Comparison of ENCODE assay signal across 18 cellular contexts in the genomic region with DNA sequence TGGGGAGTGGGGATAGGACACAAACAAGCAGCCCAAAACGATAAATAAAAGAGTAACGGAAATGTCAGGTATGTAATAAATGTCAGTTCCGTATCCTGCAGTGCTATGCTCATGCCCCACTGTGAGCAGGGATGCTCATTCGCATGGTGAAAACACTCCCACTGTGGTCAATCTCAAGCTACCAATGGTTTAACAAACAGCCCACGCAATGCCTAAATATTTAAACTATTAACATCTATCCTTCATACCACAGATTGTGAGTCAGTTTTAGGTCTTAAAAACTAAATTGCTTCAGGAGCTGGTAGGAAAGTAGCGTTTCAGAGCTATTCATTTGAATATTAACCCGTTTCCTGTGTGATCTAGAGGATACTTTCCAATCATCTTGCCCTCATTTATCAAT.
"Had no signal": no experiment of that assay in that cellular context is flagged by ENCODE, and none has a peak within 500 bp of the region (broad histone marks: within the 10 kb centered on the region; RNA-seq: fewer than 3 reads in every experiment).

No MANE protein-coding gene starts in this region.

- H3K4me1 ChIP-seq: colonic mucosa, pancreas, right lobe of liver, thyroid gland had no signal

- DNase-seq: activated CD4-positive, alpha-beta T cell treated with anti-CD3 and anti-CD28 coated beads, Interleukin-2, amount 10 ng/mL, durations not matched to agents 24 days and 14 days; activated CD8-positive, alpha-beta T cell treated with anti-CD3 and anti-CD28 coated beads for 36 hours; activated naive CD4-positive, alpha-beta T cell treated with Interleukin-2 at 50 U/mL for 16 hours; activated naive CD8-positive, alpha-beta T cell treated with anti-CD3 and anti-CD28 coated beads, Interleukin-2, amount 10 ng/mL, durations not matched to agents 7 days and 5 days; activated T-cell treated with anti-CD3 and anti-CD28 coated beads, Interleukin-2, amount 50 U/mL, for 1 hour; central memory CD4-positive, alpha-beta T cell; colonic mucosa; naive thymus-derived CD4-positive, alpha-beta T cell; pancreas; right lobe of liver; spleen; stimulated activated CD8-positive, alpha-beta memory T cell treated with anti-CD3 and anti-CD28 coated beads, Interleukin-4, amount 100 ng/mL, for 48 hours; stimulated activated naive CD4-positive, alpha-beta T cell treated with Interleukin-2 at 50 U/mL for 16 hours; T-helper 9 cell; thyroid gland had no signal

- H3K36me3 Mint-ChIP-seq: activated naive CD8-positive, alpha-beta T cell treated with anti-CD3 and anti-CD28 coated beads, Interleukin-2, amount 10 ng/mL, durations not matched to agents 7 days and 5 days; naive thymus-derived CD4-positive, alpha-beta T cell had no signal

- H3K4me1 Mint-ChIP-seq: activated CD4-positive, alpha-beta T cell treated with anti-CD3 and anti-CD28 coated beads, Interleukin-2, amount 10 ng/mL, durations not matched to agents 24 days and 14 days; activated naive CD8-positive, alpha-beta T cell treated with anti-CD3 and anti-CD28 coated beads, Interleukin-2, amount 10 ng/mL, durations not matched to agents 7 days and 5 days; activated T-helper 17 cell treated with anti-CD3 and anti-CD28 coated beads, Interleukin-2, amount 50 U/mL, for 72 hours had no signal

- H3K9me3 ChIP-seq: colonic mucosa, pancreas, right lobe of liver, thyroid gland had no signal

- H3K27ac ChIP-seq: brain microvascular endothelial cell, colonic mucosa, pancreas, right lobe of liver, spleen, thyroid gland had no signal

- H3K9me3 Mint-ChIP-seq: activated CD4-positive, alpha-beta T cell treated with anti-CD3 and anti-CD28 coated beads, Interleukin-2, amount 10 ng/mL, durations not matched to agents 24 days and 14 days; activated naive CD8-positive, alpha-beta T cell treated with anti-CD3 and anti-CD28 coated beads, Interleukin-2, amount 10 ng/mL, durations not matched to agents 7 days and 5 days had no signal

- H3K4me3 ChIP-seq: colonic mucosa, pancreas, right lobe of liver, spleen, thyroid gland had no signal

- H3K36me3 ChIP-seq: brain microvascular endothelial cell, colonic mucosa, pancreas, right lobe of liver, spleen, thyroid gland had no signal

- H3K27ac Mint-ChIP-seq: activated CD4-positive, alpha-beta T cell treated with anti-CD3 and anti-CD28 coated beads, Interleukin-2, amount 10 ng/mL, durations not matched to agents 24 days and 14 days; activated CD8-positive, alpha-beta T cell treated with anti-CD3 and anti-CD28 coated beads for 36 hours; activated naive CD8-positive, alpha-beta T cell treated with anti-CD3 and anti-CD28 coated beads, Interleukin-2, amount 10 ng/mL, durations not matched to agents 7 days and 5 days; activated T-helper 17 cell treated with anti-CD3 and anti-CD28 coated beads, Interleukin-2, amount 50 U/mL, for 72 hours; memory B cell; naive thymus-derived CD4-positive, alpha-beta T cell had no signal

- H3K27me3 ChIP-seq: brain microvascular endothelial cell, colonic mucosa, pancreas, right lobe of liver, spleen, thyroid gland had no signal

- H3K4me3 Mint-ChIP-seq: activated CD4-positive, alpha-beta T cell treated with anti-CD3 and anti-CD28 coated beads, Interleukin-2, amount 10 ng/mL, durations not matched to agents 24 days and 14 days; activated CD8-positive, alpha-beta T cell treated with anti-CD3 and anti-CD28 coated beads for 36 hours; activated naive CD8-positive, alpha-beta T cell treated with anti-CD3 and anti-CD28 coated beads, Interleukin-2, amount 10 ng/mL, durations not matched to agents 7 days and 5 days; activated T-helper 17 cell treated with anti-CD3 and anti-CD28 coated beads, Interleukin-2, amount 50 U/mL, for 72 hours; memory B cell; naive thymus-derived CD4-positive, alpha-beta T cell had no signal

- H3K27me3 Mint-ChIP-seq: activated CD8-positive, alpha-beta T cell treated with anti-CD3 and anti-CD28 coated beads for 36 hours; activated naive CD8-positive, alpha-beta T cell treated with anti-CD3 and anti-CD28 coated beads, Interleukin-2, amount 10 ng/mL, durations not matched to agents 7 days and 5 days; activated T-helper 17 cell treated with anti-CD3 and anti-CD28 coated beads, Interleukin-2, amount 50 U/mL, for 72 hours; memory B cell; naive thymus-derived CD4-positive, alpha-beta T cell had no signal
